8 cellular contexts compared by ENCODE assay signal in genomic region chr15:69074011-69074842, GRCh38. TPM values are rescaled to one million over a fixed set of nuclear protein-coding genes. Genes with fewer than 3 reads are reported as not detected.
A peak's percentile ranks its signal among the peaks of the same experiment; 100 is the strongest.
DNase-seq lines count a peak whose midpoint lies in the region; FAIRE-seq and TF ChIP-seq lines count a peak whose summit lies in the region.

No MANE protein-coding gene starts in this region.

- no peaks in the 10 kb centered on the region for H3K27me3 ChIP-seq in keratinocyte (ENCODE audit: control insufficient read depth, extremely low read depth, insufficient read depth, low read length)

- H3K27ac Mint-ChIP-seq in activated CD4-positive, alpha-beta T cell treated with anti-CD3 and anti-CD28 coated beads, Interleukin-2, amount 10 ng/mL, durations not matched to agents 7 days and 5 days = no peak overlapping the region
- H3K27ac Mint-ChIP-seq in stimulated activated naive CD8-positive, alpha-beta T cell treated with anti-CD3 and anti-CD28 coated beads, Interleukin-15, Interleukin-2, amounts not matched to agents 100 ng/mL and 50 ng/mL, for 24 hours = no peak overlapping the region

- H2AFZ ChIP-seq in keratinocyte (ENCODE audit: control insufficient read depth, low read length) = peak overlapping the region; percentile 97

- DNase-seq in activated CD4-positive, alpha-beta T cell treated with anti-CD3 and anti-CD28 coated beads, Interleukin-2, amount 10 ng/mL, durations not matched to agents 7 days and 5 days = no peak
- no peak for DNase-seq in activated CD4-positive, alpha-beta T cell treated with anti-CD3 and anti-CD28 coated beads for 4 hours
- peak; percentile 65 for DNase-seq in NCI-H226
- peak; percentile 48 to 77 for DNase-seq in T47D (ENCODE audit: low read depth in 1 of 2, low spot score in 1 of 2)
- no peak for DNase-seq in keratinocyte (ENCODE audit: low read depth, low spot score)
- DNase-seq in NK-92 treated with Interleukin-12 subunit alpha and Interleukin-12 subunit beta, amount 100 ng/mL, for 24 hours (lab: John Stamatoyannopoulos, UW) = no peak
- no peak for DNase-seq in activated CD8-positive, alpha-beta memory T cell treated with anti-CD3 and anti-CD28 coated beads, Interleukin-2, amount 50 U/mL, for 4 hours

- peaks cover 42% of the 10 kb centered on the region for H3K27me3 Mint-ChIP-seq in activated CD4-positive, alpha-beta T cell treated with anti-CD3 and anti-CD28 coated beads, Interleukin-2, amount 10 ng/mL, durations not matched to agents 7 days and 5 days
- H3K27me3 Mint-ChIP-seq in stimulated activated naive CD8-positive, alpha-beta T cell treated with anti-CD3 and anti-CD28 coated beads, Interleukin-15, Interleukin-2, amounts not matched to agents 100 ng/mL and 50 ng/mL, for 24 hours = peaks cover 47% of the 10 kb centered on the region

- CTCF ChIA-PET in activated CD4-positive, alpha-beta T cell treated with anti-CD3 and anti-CD28 coated beads, Interleukin-2, amount 10 ng/mL, durations not matched to agents 7 days and 5 days (lab: Charles Lee) = interaction anchor here (0.6 kb wide), 1 partner anchor 1153 kb away, joined by 3 read pairs; no protein-coding TSS in a partner anchor

- H3K27ac ChIP-seq in keratinocyte (ENCODE audit: control insufficient read depth, insufficient read depth, low read length) = no peak overlapping the region

- peaks cover 2% of the 10 kb centered on the region for H3K4me1 Mint-ChIP-seq in activated CD4-positive, alpha-beta T cell treated with anti-CD3 and anti-CD28 coated beads, Interleukin-2, amount 10 ng/mL, durations not matched to agents 7 days and 5 days
- H3K4me1 Mint-ChIP-seq in stimulated activated naive CD8-positive, alpha-beta T cell treated with anti-CD3 and anti-CD28 coated beads, Interleukin-15, Interleukin-2, amounts not matched to agents 100 ng/mL and 50 ng/mL, for 24 hours (ENCODE audit: low read depth) = peaks cover 6% of the 10 kb centered on the region

- FAIRE-seq in keratinocyte (lab: Jason Lieb, UNC) = peak; percentile 55

- H3K9me3 Mint-ChIP-seq in activated CD4-positive, alpha-beta T cell treated with anti-CD3 and anti-CD28 coated beads, Interleukin-2, amount 10 ng/mL, durations not matched to agents 7 days and 5 days = no peaks in the 10 kb centered on the region
- no peaks in the 10 kb centered on the region for H3K9me3 Mint-ChIP-seq in stimulated activated naive CD8-positive, alpha-beta T cell treated with anti-CD3 and anti-CD28 coated beads, Interleukin-15, Interleukin-2, amounts not matched to agents 100 ng/mL and 50 ng/mL, for 24 hours

- no peaks in the 10 kb centered on the region for H3K79me2 ChIP-seq in keratinocyte (ENCODE audit: control insufficient read depth, insufficient read depth, low read length)

- POLR2A ChIA-PET in activated CD4-positive, alpha-beta T cell treated with anti-CD3 and anti-CD28 coated beads, Interleukin-2, amount 10 ng/mL, durations not matched to agents 7 days and 5 days (lab: Charles Lee) = no interaction called here

- no peaks in the 10 kb centered on the region for H4K20me1 ChIP-seq in keratinocyte (ENCODE audit: control insufficient read depth, extremely low read depth, insufficient read depth, low read length)

- dilution Hi-C loops in keratinocyte (cut with MboI; ENCODE audit: extremely low pct_ligation_motif_present, low sequenced_read_pairs) = no loop called here

- H3K4me1 ChIP-seq in keratinocyte (ENCODE audit: control insufficient read depth, extremely low read depth, insufficient read depth, low read length) = peaks cover 13% of the 10 kb centered on the region

- in situ Hi-C loops in T47D (cut with HindIII; ENCODE audit: low pct_unique_long_range_greater_than_20kb, low sequenced_read_pairs) = no loop called here

- H3K4me3 Mint-ChIP-seq in activated CD4-positive, alpha-beta T cell treated with anti-CD3 and anti-CD28 coated beads, Interleukin-2, amount 10 ng/mL, durations not matched to agents 7 days and 5 days = peak overlapping the region; percentile 17
- peak overlapping the region; percentile 24 for H3K4me3 Mint-ChIP-seq in stimulated activated naive CD8-positive, alpha-beta T cell treated with anti-CD3 and anti-CD28 coated beads, Interleukin-15, Interleukin-2, amounts not matched to agents 100 ng/mL and 50 ng/mL, for 24 hours

- H3K9me3 ChIP-seq in keratinocyte (ENCODE audit: control insufficient read depth, low read depth, low read length) = no peaks in the 10 kb centered on the region

- H3K4me2 ChIP-seq in keratinocyte (ENCODE audit: control insufficient read depth, extremely low read depth, insufficient read depth, low read depth, low read length) = peak overlapping the region; percentile 94

- H3K36me3 Mint-ChIP-seq in activated CD4-positive, alpha-beta T cell treated with anti-CD3 and anti-CD28 coated beads, Interleukin-2, amount 10 ng/mL, durations not matched to agents 7 days and 5 days (ENCODE audit: low read depth) = no peaks in the 10 kb centered on the region
- no peaks in the 10 kb centered on the region for H3K36me3 Mint-ChIP-seq in stimulated activated naive CD8-positive, alpha-beta T cell treated with anti-CD3 and anti-CD28 coated beads, Interleukin-15, Interleukin-2, amounts not matched to agents 100 ng/mL and 50 ng/mL, for 24 hours (ENCODE audit: low read depth)

- no peaks in the 10 kb centered on the region for H3K9me1 ChIP-seq in keratinocyte (ENCODE audit: control insufficient read depth, extremely low read depth, insufficient read depth, low read length)

- H3K36me3 ChIP-seq in keratinocyte (ENCODE audit: control insufficient read depth in 2 of 2, extremely low read depth in 1 of 2, insufficient read depth in 2 of 2, low read length in 2 of 2) = no peaks in the 10 kb centered on the region

- TF ChIP-seq CTCF in keratinocyte (optimal IDR thresholded peaks at IDR 0.05 in 1 of 3, IDR thresholded peaks at IDR 0.05 in 1 of 3, conservative IDR thresholded peaks at IDR 0.05 in 1 of 3; ENCODE audit: extremely low read depth in 1 of 3, insufficient read depth in 2 of 3, low read length in 3 of 3) = no peak

- H3K9ac ChIP-seq in keratinocyte (ENCODE audit: control insufficient read depth, extremely low read depth, insufficient read depth, low read length) = peak overlapping the region; percentile 58

- H3K4me3 ChIP-seq in keratinocyte (ENCODE audit: control insufficient read depth in 2 of 3, extremely low read depth in 1 of 3, insufficient read depth in 2 of 3, low read depth in 1 of 3, low read length in 3 of 3) = peak overlapping the region; percentile 45 to 86 (median 69)

RNA-seq across cellular contexts. Expression of gene NOX5, which starts 59.7 kb away (rescaled TPM):
- not detected for total RNA-seq in activated CD4-positive, alpha-beta T cell treated with anti-CD3 and anti-CD28 coated beads, Interleukin-2, amount 10 ng/mL, durations not matched to agents 7 days and 5 days
- polyA plus RNA-seq in keratinocyte = 0.09 to 0.18 TPM (median 0.16 TPM) in 3 replicates
- 0.16 TPM for polyA plus RNA-seq in keratinocyte (2011; ENCODE audit: low read depth)
- polyA plus RNA-seq in keratinocyte (2011; cell fraction: cytosol; rRNA removed) = 0.02 and 0.05 TPM in 2 replicates
- 0.55 and 0.71 TPM in 2 replicates for polyA plus RNA-seq in keratinocyte (2011; cell fraction: nucleus; rRNA removed)
- polyA plus RNA-seq in keratinocyte (2012; ENCODE audit: low replicate concordance) = 0.14 TPM in 2 replicates
- 0.03 to 0.49 TPM (median 0.19 TPM) in 3 replicates for polyA minus RNA-seq in keratinocyte
- not detected for polyA minus RNA-seq in keratinocyte (2011; cell fraction: cytosol; rRNA and poly(A)+ RNA removed)
- polyA minus RNA-seq in keratinocyte (2011; cell fraction: nucleus; rRNA and poly(A)+ RNA removed) = 0.16 and 0.21 TPM in 2 replicates

Comparison
In these comparisons a context has a peak if more than half of its experiments do, and no peak if none do; other contexts are left out.
1. DNase-seq: peak in NCI-H226 (single experiment) and T47D (2 of 2); none in activated CD4-positive, alpha-beta T cell treated with anti-CD3 and anti-CD28 coated beads, Interleukin-2, amount 10 ng/mL, durations not matched to agents 7 days and 5 days (single experiment), activated CD4-positive, alpha-beta T cell treated with anti-CD3 and anti-CD28 coated beads for 4 hours (0 of 2), keratinocyte (single experiment), NK-92 treated with Interleukin-12 subunit alpha and Interleukin-12 subunit beta, amount 100 ng/mL, for 24 hours (single experiment) and activated CD8-positive, alpha-beta memory T cell treated with anti-CD3 and anti-CD28 coated beads, Interleukin-2, amount 50 U/mL, for 4 hours (single experiment).